In the genomic region with DNA sequence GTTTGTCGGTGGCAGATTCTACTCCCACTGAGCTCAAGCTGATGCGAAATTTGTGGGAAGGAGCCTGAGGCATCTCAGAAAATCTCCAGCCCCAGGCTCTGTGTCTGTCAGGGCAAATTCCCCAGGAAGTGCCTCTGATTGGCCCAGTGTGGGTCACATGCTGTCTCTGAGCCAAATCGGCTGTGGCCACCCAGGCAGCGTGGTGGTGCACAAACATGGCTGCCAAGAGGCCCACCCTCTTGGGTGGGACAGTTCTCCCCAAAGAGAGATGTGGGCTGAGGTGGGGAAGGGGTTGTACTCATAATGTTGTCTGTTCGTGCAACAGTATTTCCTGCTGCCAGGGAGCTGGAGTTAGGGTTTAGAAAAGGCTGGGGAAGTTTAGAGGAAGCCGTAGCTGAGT, we compare ENCODE assay signal across 21 cellular contexts.
"Had no signal": no experiment of that assay in that cellular context is flagged by ENCODE, and none has a peak within 500 bp of the region (broad histone marks: within the 10 kb centered on the region; RNA-seq: fewer than 3 reads in every experiment).

No MANE protein-coding gene starts in this region.

- ATAC-seq: activated naive CD8-positive, alpha-beta T cell treated with anti-CD3 and anti-CD28 coated beads, Interleukin-2, amount 50 U/mL, for 24 hours; natural killer cell had no signal

- H3K4me1 ChIP-seq: ascending aorta, breast epithelium, right atrium auricular region had no signal

- H3K4me3 ChIP-seq: ascending aorta, breast epithelium, right atrium auricular region, skin epidermis had no signal

- H3K36me3 Mint-ChIP-seq: natural killer cell had no signal

- DNase-seq: activated CD4-positive, alpha-beta T cell treated with anti-CD3 and anti-CD28 coated beads, Interleukin-2, amount 50 U/mL, for 4 hours; activated CD4-positive, CD25-positive, alpha-beta regulatory T cell treated with anti-CD3 and anti-CD28 coated beads, Interleukin-2, amount 50 U/mL, for 72 hours; activated naive CD4-positive, alpha-beta T cell; activated naive CD8-positive, alpha-beta T cell treated with anti-CD3 and anti-CD28 coated beads, Interleukin-2, amount 50 U/mL, for 24 hours; activated T-cell treated with anti-CD3 and anti-CD28 coated beads for 4 hours; dermis blood vessel endothelial cell; head of caudate nucleus; kidney glomerular epithelial cell; mesendoderm; natural killer cell; nucleus accumbens; stimulated activated CD4-positive, alpha-beta T cell treated with anti-CD3 and anti-CD28 coated beads, Interleukin-4, amount 100 ng/mL, for 24 hours; stimulated activated naive CD4-positive, alpha-beta T cell treated with Interleukin-2 at 50 U/mL for 16 hours; T-helper 9 cell; trophoblast cell had no signal

- H3K9me3 Mint-ChIP-seq: activated naive CD8-positive, alpha-beta T cell treated with anti-CD3 and anti-CD28 coated beads, Interleukin-2, amount 50 U/mL, for 24 hours; natural killer cell had no signal

- H3K4me3 Mint-ChIP-seq: activated naive CD8-positive, alpha-beta T cell treated with anti-CD3 and anti-CD28 coated beads, Interleukin-2, amount 50 U/mL, for 24 hours; natural killer cell had no signal

- H3K36me3 ChIP-seq: ascending aorta, breast epithelium, right atrium auricular region had no signal

- FAIRE-seq: frontal cortex had no signal

- H3K27me3 ChIP-seq: ascending aorta, breast epithelium, right atrium auricular region had no signal

- H3K27ac ChIP-seq: ascending aorta, breast epithelium, epithelial cell of prostate, right atrium auricular region, skin epidermis had no signal

- H3K27ac Mint-ChIP-seq: activated naive CD8-positive, alpha-beta T cell treated with anti-CD3 and anti-CD28 coated beads, Interleukin-2, amount 50 U/mL, for 24 hours; natural killer cell had no signal

- H3K9me3 ChIP-seq: ascending aorta, breast epithelium, right atrium auricular region had no signal

- H3K4me1 Mint-ChIP-seq: activated naive CD8-positive, alpha-beta T cell treated with anti-CD3 and anti-CD28 coated beads, Interleukin-2, amount 50 U/mL, for 24 hours; natural killer cell had no signal
